In genomic region chr1:65792671-65793358, GRCh38 we compare ENCODE assay signal across 9 cellular contexts. TPM values are rescaled to one million over a fixed set of nuclear protein-coding genes. Genes with fewer than 3 reads are reported as not detected.
DNase-seq lines count a peak whose midpoint lies in the region; ATAC-seq and TF ChIP-seq lines count a peak whose summit lies in the region.
"Had no signal": no experiment of that assay in that cellular context is flagged by ENCODE, and none has a peak within 500 bp of the region (broad histone marks: within the 10 kb centered on the region; RNA-seq: fewer than 3 reads in every experiment).

PDE4B (plus strand) TSS chr1:65792895.

- ATAC-seq in stimulated activated memory B cell treated with anti-CD40 and anti-IgM and Interleukin-4, amounts not matched to agents 10 μg/mL and 1 μg/mL and 100 μg/mL, for 72 hours: no peak
- ATAC-seq: K562 had no signal

- no peak within 1 kb of the TSS for H3K27ac Mint-ChIP-seq in stimulated activated memory B cell treated with anti-CD40 and anti-IgM and Interleukin-4, amounts not matched to agents 10 μg/mL and 1 μg/mL and 100 μg/mL, for 72 hours

- H3K4me1 ChIP-seq in colonic mucosa: no peaks in the 10 kb centered on the region
- H3K4me1 ChIP-seq in mesenchymal stem cell (ENCODE audit: control insufficient read depth, insufficient read depth, low read depth, low read length): peaks cover 16% of the 10 kb centered on the region
- H3K4me1 ChIP-seq in urinary bladder (ENCODE audit: insufficient read depth): no peaks in the 10 kb centered on the region
- H3K4me1 ChIP-seq in PC-9 (replicated peaks; ENCODE audit: insufficient read depth): no peaks in the 10 kb centered on the region

- peak within 1 kb of the TSS; percentile 49 for H2AFZ ChIP-seq in mesenchymal stem cell (ENCODE audit: low read depth, low read length)
- no peak within 1 kb of the TSS for H2AFZ ChIP-seq in PC-9

- no peak within 1 kb of the TSS for H2BK120ac ChIP-seq in mesenchymal stem cell (ENCODE audit: low read depth, low read length)

- no peaks in the 10 kb centered on the region for H3K79me1 ChIP-seq in mesenchymal stem cell (replicated peaks; ENCODE audit: low read length, poor library complexity, severe bottlenecking)

- no peak within 1 kb of the TSS for H4K8ac ChIP-seq in mesenchymal stem cell (ENCODE audit: low read length)

- H3K36me3 ChIP-seq in colonic mucosa: no peaks in the 10 kb centered on the region
- no peaks in the 10 kb centered on the region for H3K36me3 ChIP-seq in mesenchymal stem cell (ENCODE audit: control insufficient read depth in 1 of 2, insufficient read depth in 2 of 2, low read depth in 1 of 2, low read length in 2 of 2)
- H3K36me3 ChIP-seq in urinary bladder (ENCODE audit: insufficient read depth): no peaks in the 10 kb centered on the region
- no peaks in the 10 kb centered on the region for H3K36me3 ChIP-seq in PC-9 (ENCODE audit: low read depth)

- no peaks in the 10 kb centered on the region for H3K9me3 ChIP-seq in colonic mucosa
- peaks cover 20% of the 10 kb centered on the region for H3K9me3 ChIP-seq in mesenchymal stem cell (ENCODE audit: control insufficient read depth, low read length)
- H3K9me3 ChIP-seq in PC-9 (ENCODE audit: insufficient read depth, low read depth): no peaks in the 10 kb centered on the region

- peak within 1 kb of the TSS in 1 of 2 donors; percentile 9 for H3K9ac ChIP-seq in colonic mucosa (ENCODE audit: low read depth in 2 of 2, low read length in 2 of 2)
- H3K9ac ChIP-seq in mesenchymal stem cell (ENCODE audit: low read length): peak within 1 kb of the TSS; percentile 82

- H3K4me3 ChIP-seq in colonic mucosa: peak within 1 kb of the TSS; percentile 30
- peak within 1 kb of the TSS; percentile 20 to 85 for H3K4me3 ChIP-seq in mesenchymal stem cell (ENCODE audit: insufficient read depth in 1 of 2, low read depth in 1 of 2, low read length in 2 of 2)
- peak within 1 kb of the TSS; percentile 41 for H3K4me3 ChIP-seq in urinary bladder (ENCODE audit: low read depth, low read length)
- no peak within 1 kb of the TSS for H3K4me3 ChIP-seq in PC-9
- H3K4me3 ChIP-seq: K562 had no signal

- H4K20me1 ChIP-seq in PC-9 (ENCODE audit: insufficient read depth): no peaks in the 10 kb centered on the region

- WGBS in mesenchymal stem cell: 1% methylated on average over 39 of the region's 67 CpGs
- 1% methylated on average over 67 of the region's 67 CpGs for WGBS in urinary bladder

- DNase-seq in DMS153 treated with DMSO at 0.1 percent for 48 hours (lab: John Stamatoyannopoulos, UW; ENCODE audit: unreplicated experiment): peak; percentile 60
- peak; percentile 56 for DNase-seq in M059J (ENCODE audit: low read depth)
- peak; percentile 20 for DNase-seq in colonic mucosa
- peak; percentile 40 for DNase-seq in mesenchymal stem cell
- no peak for DNase-seq in PC-9
- DNase-seq in DMS79 (lab: John Stamatoyannopoulos, UW): no peak

- no peak within 1 kb of the TSS for H2BK12ac ChIP-seq in mesenchymal stem cell (ENCODE audit: low read length in 2 of 2)

- H3K4me1 Mint-ChIP-seq in stimulated activated memory B cell treated with anti-CD40 and anti-IgM and Interleukin-4, amounts not matched to agents 10 μg/mL and 1 μg/mL and 100 μg/mL, for 72 hours: no peaks in the 10 kb centered on the region

- H3K79me2 ChIP-seq in PC-9 (ENCODE audit: low read depth): no peaks in the 10 kb centered on the region

- no peak within 1 kb of the TSS for H3K4me3 Mint-ChIP-seq in stimulated activated memory B cell treated with anti-CD40 and anti-IgM and Interleukin-4, amounts not matched to agents 10 μg/mL and 1 μg/mL and 100 μg/mL, for 72 hours

- H3K9me2 ChIP-seq in PC-9 (ENCODE audit: insufficient read depth): no peaks in the 10 kb centered on the region

- no TSS peak for BruUV-seq in PC-9 (replicated peaks; lab: Mats Ljungman, UMichigan)

- peaks cover 44% of the 10 kb centered on the region for H3K27me3 Mint-ChIP-seq in stimulated activated memory B cell treated with anti-CD40 and anti-IgM and Interleukin-4, amounts not matched to agents 10 μg/mL and 1 μg/mL and 100 μg/mL, for 72 hours

- no peak within 1 kb of the TSS for H2BK5ac ChIP-seq in mesenchymal stem cell (ENCODE audit: low read depth, low read length, poor library complexity, severe bottlenecking)

- TF ChIP-seq CTCF in colonic mucosa (IDR thresholded peaks at IDR 0.05): no peak
- no peak for TF ChIP-seq CTCF in PC-9 (conservative IDR thresholded peaks at IDR 0.05)

- H3K27ac ChIP-seq in colonic mucosa (no peak within 1 kb of the TSS), mesenchymal stem cell (ENCODE audit: low read length, poor library complexity, severe bottlenecking) (no peak within 1 kb of the TSS), urinary bladder (ENCODE audit: low read depth) (no peak within 1 kb of the TSS), PC-9 (no peak within 1 kb of the TSS)

- H2AK5ac ChIP-seq in mesenchymal stem cell (ENCODE audit: low read length, severe bottlenecking): no peak within 1 kb of the TSS

- no peak within 1 kb of the TSS for H3K18ac ChIP-seq in mesenchymal stem cell (ENCODE audit: low read depth in 1 of 2, low read length in 2 of 2)

- no peaks in the 10 kb centered on the region for H3K36me3 Mint-ChIP-seq in stimulated activated memory B cell treated with anti-CD40 and anti-IgM and Interleukin-4, amounts not matched to agents 10 μg/mL and 1 μg/mL and 100 μg/mL, for 72 hours

- peaks cover 9% of the 10 kb centered on the region for H3K9me3 Mint-ChIP-seq in stimulated activated memory B cell treated with anti-CD40 and anti-IgM and Interleukin-4, amounts not matched to agents 10 μg/mL and 1 μg/mL and 100 μg/mL, for 72 hours

- peak within 1 kb of the TSS; percentile 88 for H2BK15ac ChIP-seq in mesenchymal stem cell (ENCODE audit: low read depth, poor library complexity, severe bottlenecking)

- peaks cover 14% of the 10 kb centered on the region for H3K27me3 ChIP-seq in colonic mucosa
- peaks cover 0 to 37% of the 10 kb centered on the region in 2 experiments for H3K27me3 ChIP-seq in mesenchymal stem cell (ENCODE audit: control insufficient read depth in 1 of 2, insufficient read depth in 1 of 2, low read length in 2 of 2)
- no peaks in the 10 kb centered on the region for H3K27me3 ChIP-seq in PC-9 (ENCODE audit: insufficient read depth, low read depth)

- no peak within 1 kb of the TSS for H3K23ac ChIP-seq in mesenchymal stem cell (ENCODE audit: low read length in 2 of 2)

- POLR2A ChIA-PET in PC-9 (lab: Charles Lee; ENCODE audit: unreplicated experiment): no interaction called here

- no peak within 1 kb of the TSS for H3K4ac ChIP-seq in mesenchymal stem cell (ENCODE audit: low read depth in 1 of 2, low read length in 2 of 2)

- H3F3A ChIP-seq in PC-9 (ENCODE audit: insufficient read depth, low read depth): no peaks in the 10 kb centered on the region

- CTCF ChIA-PET in PC-9 (lab: Charles Lee): no interaction called here

- intact Hi-C loops in colonic mucosa (cut with DNase I) (no loop called here), PC-9 (cut with micrococcal nuclease; ENCODE audit: unreplicated experiment) (no loop called here)

- no peak within 1 kb of the TSS for H3K14ac ChIP-seq in mesenchymal stem cell (ENCODE audit: low read length in 2 of 2)

- H4K91ac ChIP-seq in mesenchymal stem cell (ENCODE audit: low read length): no peak within 1 kb of the TSS

- H3K4me2 ChIP-seq in mesenchymal stem cell (ENCODE audit: low read length, poor library complexity, severe bottlenecking): peak within 1 kb of the TSS; percentile 95
- H3K4me2 ChIP-seq in PC-9: no peak within 1 kb of the TSS

RNA-seq across cellular contexts. Expression of gene PDE4B, which starts in this region (rescaled TPM):
- 2.8 and 5.8 TPM in 2 replicates for total RNA-seq in M059J (2014; rRNA removed; shearing (Covaris generic))
- total RNA-seq in colonic mucosa: 1 to 10 TPM; 2.0 to 5.7 TPM
- 3.6 TPM for polyA plus RNA-seq in mesenchymal stem cell (2013, experiment 1 of 2)
- polyA plus RNA-seq in mesenchymal stem cell (2013, experiment 2 of 2): 3.5 TPM
- 43.1 TPM for total RNA-seq in urinary bladder
- 9.0 TPM for polyA plus RNA-seq in urinary bladder
- total RNA-seq in PC-9 (2021): 1.2 and 1.3 TPM in 2 replicates
- polyA plus RNA-seq: K562 had no signal

Comparison
In these comparisons a context has a peak if more than half of its experiments do, and no peak if none do; other contexts are left out.
1. DNase-seq: peak in DMS153 treated with DMSO at 0.1 percent for 48 hours (single experiment), M059J (single experiment), colonic mucosa (single experiment) and mesenchymal stem cell (single experiment); none in PC-9 (0 of 2) and DMS79 (single experiment).